18 cellular contexts compared by ENCODE assay signal in the genomic region with DNA sequence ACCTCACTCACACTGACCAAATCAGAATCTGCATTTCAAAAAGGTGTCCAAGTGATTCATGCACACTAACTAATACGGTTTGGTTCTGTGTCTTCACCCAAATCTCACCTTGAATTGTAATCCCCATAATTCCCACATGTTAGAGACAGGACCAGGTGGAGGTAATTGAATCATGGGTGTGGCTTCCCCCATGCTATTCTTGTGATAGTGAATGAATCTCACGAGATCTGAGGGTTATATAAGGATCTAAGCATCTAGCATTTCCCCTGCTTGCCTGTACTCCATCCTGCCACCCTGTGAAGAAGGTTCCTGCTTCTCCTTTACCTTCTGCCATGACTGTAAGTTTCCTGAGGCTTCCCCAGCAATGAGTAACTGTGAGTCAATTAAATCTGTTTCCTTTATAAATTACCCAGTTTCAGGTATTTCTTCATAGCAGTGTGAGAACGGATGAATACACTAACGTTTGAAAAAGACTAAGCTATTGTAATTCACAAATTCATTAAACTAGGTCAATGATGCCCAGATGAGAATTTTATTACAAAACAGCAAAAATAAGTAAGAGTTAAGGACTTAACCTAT.
DNase-seq lines count a peak whose midpoint lies in the region; ATAC-seq, FAIRE-seq and TF ChIP-seq lines count a peak whose summit lies in the region.
"Had no signal": no experiment of that assay in that cellular context is flagged by ENCODE, and none has a peak within 500 bp of the region (broad histone marks: within the 10 kb centered on the region; RNA-seq: fewer than 3 reads in every experiment).

No MANE protein-coding gene starts in this region.

- TF ChIP-seq CTCF in epithelial cell of esophagus (IDR thresholded peaks at IDR 0.05; ENCODE audit: insufficient read depth, low read depth, low read length, missing control alignments): no peak
- TF ChIP-seq CTCF in HepG2 (CRISPR knock-in tag; IDR thresholded peaks at IDR 0.05): no peak
- no peak for TF ChIP-seq CTCF in brain microvascular endothelial cell (IDR thresholded peaks at IDR 0.05; ENCODE audit: low read depth, low read length, missing control alignments)

- H4K20me1 ChIP-seq in HepG2 (ENCODE audit: insufficient read depth, low read length): no peaks in the 10 kb centered on the region

- 3% methylated on average over 4 of the region's 4 CpGs for WGBS in HepG2 (ENCODE audit: low lambda C conversion rate)

- DNase-seq in NCI-H2171 treated with DMSO at 0.1 percent for 48 hours (lab: John Stamatoyannopoulos, UW) (peak; percentile 56), NCI-H2171 (lab: John Stamatoyannopoulos, UW) (no peak), NCI-H69 (lab: John Stamatoyannopoulos, UW) (peak; percentile 79), epithelial cell of esophagus (ENCODE audit: low read depth) (peak; percentile 84), SK-N-DZ (ENCODE audit: low spot score) (no peak), HepG2 (ENCODE audit: low spot score) (no peak), brain microvascular endothelial cell (no peak)
- DNase-seq in activated CD4-positive, alpha-beta T cell treated with anti-CD3 and anti-CD28 coated beads for 4 hours: no peak
- DNase-seq: 8988T, DMS 273 treated with DMSO at 0.1 percent for 48 hours, DND-41, NCI-H1105 treated with DMSO at 0.1 percent for 48 hours, NCI-H187, NCI-H2107 had no signal

- BruUV-seq in HepG2 (replicated peaks; lab: Mats Ljungman, UMichigan): no TSS peak

- no peak overlapping the region for H3K4me2 ChIP-seq in HepG2 (ENCODE audit: low read depth, low read length)

- H3K27me3 ChIP-seq in HepG2 (ENCODE audit: control insufficient read depth in 1 of 2, insufficient read depth in 2 of 2, low read length in 2 of 2) (no peaks in the 10 kb centered on the region), brain microvascular endothelial cell (replicated peaks) (no peaks in the 10 kb centered on the region)
- H3K27me3 ChIP-seq: SJSA1 had no signal

- POLR2A ChIA-PET in HepG2 (lab: Yijun Ruan, JAX): no interaction called here

- intact Hi-C loops in HepG2 (cut with micrococcal nuclease; ENCODE audit: unreplicated experiment): no loop called here

- H2AFZ ChIP-seq in HepG2 (ENCODE audit: low read length): no peak overlapping the region

- no peak for TF ChIP-seq RAD21 in HepG2 (CRISPR knock-in tag; IDR thresholded peaks at IDR 0.05)

- H3K4me1 ChIP-seq in HepG2 (ENCODE audit: insufficient read depth, low read length): no peaks in the 10 kb centered on the region
- H3K4me1 ChIP-seq: SJSA1 had no signal

- CTCF ChIA-PET in HepG2 (lab: Yijun Ruan, JAX; ENCODE audit: low intra/inter-chr PET ratio, low total read pairs): no interaction called here

- in situ Hi-C loops in HepG2 (cut with HindIII; ENCODE audit: extremely low pct_ligation_motif_present, low pct_unique_long_range_greater_than_20kb) (no loop called here), brain microvascular endothelial cell (cut with HindIII; ENCODE audit: low pct_ligation_motif_present, low sequenced_read_pairs) (no loop called here)

- no peak for FAIRE-seq in HepG2 (lab: Jason Lieb, UNC)
- FAIRE-seq: G401.6, H54 had no signal

- no peaks in the 10 kb centered on the region for H3K79me2 ChIP-seq in HepG2 (ENCODE audit: insufficient read depth, low read length)

- no peak for ATAC-seq in HepG2
- ATAC-seq: Panc1 had no signal

- peaks cover 32% of the 10 kb centered on the region for H3K9me3 ChIP-seq in HepG2 (ENCODE audit: low read length)
- H3K9me3 ChIP-seq: SJSA1 had no signal

- H3K36me3 ChIP-seq in HepG2 (replicated peaks in 1 of 2; ENCODE audit: control insufficient read depth in 1 of 2, insufficient read depth in 2 of 2, low read length in 2 of 2): no peaks in the 10 kb centered on the region
- H3K36me3 ChIP-seq in brain microvascular endothelial cell (replicated peaks): no peaks in the 10 kb centered on the region
- H3K36me3 ChIP-seq: SJSA1 had no signal

- TF ChIP-seq POLR2A in HepG2 (IDR thresholded peaks at IDR 0.05; ENCODE audit: insufficient read depth in 1 of 2, low read depth in 2 of 2, low read length in 2 of 2): no peak

- H3K4me3 ChIP-seq in epithelial cell of esophagus (ENCODE audit: low read length) (no peak overlapping the region), HepG2 (replicated peaks in 1 of 3; ENCODE audit: insufficient read depth in 1 of 3, low read depth in 2 of 3, low read length in 3 of 3) (no peak overlapping the region), brain microvascular endothelial cell (ENCODE audit: low read depth, low read length) (no peak overlapping the region)
- H3K4me3 ChIP-seq: SJSA1 had no signal

- no peak overlapping the region for H3K9ac ChIP-seq in HepG2 (ENCODE audit: insufficient read depth, low read depth, low read length)

- TF ChIP-seq EP300 in HepG2 (IDR thresholded peaks at IDR 0.05; ENCODE audit: low read depth in 2 of 2, low read length in 2 of 2) (no peak), HepG2 (CRISPR knock-in tag; IDR thresholded peaks at IDR 0.05; ENCODE audit: borderline replicate concordance) (no peak)

- H3K27ac ChIP-seq in HepG2 (ENCODE audit: extremely low read length, insufficient read depth, low read length): no peak overlapping the region
- H3K27ac ChIP-seq in brain microvascular endothelial cell: no peak overlapping the region
- H3K27ac ChIP-seq: SJSA1 had no signal

TF ChIP-seq in HepG2, 621 proteins besides CTCF, POLR2A, EP300 and RAD21:
- TF ChIP-seq EEA1 (CRISPR knock-in tag; IDR thresholded peaks at IDR 0.05; ENCODE audit: borderline replicate concordance): no peak
- no peak for TF ChIP-seq ZNF639 (CRISPR knock-in tag; conservative IDR thresholded peaks at IDR 0.05)
- TF ChIP-seq, protein P1, sequence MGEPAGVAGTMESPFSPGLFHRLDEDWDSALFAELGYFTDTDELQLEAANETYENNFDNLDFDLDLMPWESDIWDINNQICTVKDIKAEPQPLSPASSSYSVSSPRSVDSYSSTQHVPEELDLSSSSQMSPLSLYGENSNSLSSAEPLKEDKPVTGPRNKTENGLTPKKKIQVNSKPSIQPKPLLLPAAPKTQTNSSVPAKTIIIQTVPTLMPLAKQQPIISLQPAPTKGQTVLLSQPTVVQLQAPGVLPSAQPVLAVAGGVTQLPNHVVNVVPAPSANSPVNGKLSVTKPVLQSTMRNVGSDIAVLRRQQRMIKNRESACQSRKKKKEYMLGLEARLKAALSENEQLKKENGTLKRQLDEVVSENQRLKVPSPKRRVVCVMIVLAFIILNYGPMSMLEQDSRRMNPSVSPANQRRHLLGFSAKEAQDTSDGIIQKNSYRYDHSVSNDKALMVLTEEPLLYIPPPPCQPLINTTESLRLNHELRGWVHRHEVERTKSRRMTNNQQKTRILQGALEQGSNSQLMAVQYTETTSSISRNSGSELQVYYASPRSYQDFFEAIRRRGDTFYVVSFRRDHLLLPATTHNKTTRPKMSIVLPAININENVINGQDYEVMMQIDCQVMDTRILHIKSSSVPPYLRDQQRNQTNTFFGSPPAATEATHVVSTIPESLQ (CRISPR knock-in tag; conservative IDR thresholded peaks at IDR 0.05): no peak

Comparison
In these comparisons a context has a peak if more than half of its experiments do, and no peak if none do; other contexts are left out.
1. DNase-seq: peak in NCI-H2171 treated with DMSO at 0.1 percent for 48 hours (single experiment), NCI-H69 (single experiment) and epithelial cell of esophagus (single experiment); none in NCI-H2171 (single experiment), SK-N-DZ (single experiment), HepG2 (single experiment), brain microvascular endothelial cell (single experiment) and activated CD4-positive, alpha-beta T cell treated with anti-CD3 and anti-CD28 coated beads for 4 hours (0 of 2).